Comparison of ENCODE assay signal across 8 cellular contexts in genomic region chr3:2547049-2547448, GRCh38.
"Had no signal": no experiment of that assay in that cellular context is flagged by ENCODE, and none has a peak within 500 bp of the region (broad histone marks: within the 10 kb centered on the region; RNA-seq: fewer than 3 reads in every experiment).

No MANE protein-coding gene starts in this region.

- ATAC-seq: GM12878 had no signal

- H3K4me3 ChIP-seq: GM12878 had no signal

- DNase-seq: GDM1, GF-D8 had no signal

- FAIRE-seq: G401.6, GM12878, GM12891, GM12892, GM18507, GM19239 had no signal
